Comparison of ENCODE assay signal across 8 cellular contexts in the genomic region with DNA sequence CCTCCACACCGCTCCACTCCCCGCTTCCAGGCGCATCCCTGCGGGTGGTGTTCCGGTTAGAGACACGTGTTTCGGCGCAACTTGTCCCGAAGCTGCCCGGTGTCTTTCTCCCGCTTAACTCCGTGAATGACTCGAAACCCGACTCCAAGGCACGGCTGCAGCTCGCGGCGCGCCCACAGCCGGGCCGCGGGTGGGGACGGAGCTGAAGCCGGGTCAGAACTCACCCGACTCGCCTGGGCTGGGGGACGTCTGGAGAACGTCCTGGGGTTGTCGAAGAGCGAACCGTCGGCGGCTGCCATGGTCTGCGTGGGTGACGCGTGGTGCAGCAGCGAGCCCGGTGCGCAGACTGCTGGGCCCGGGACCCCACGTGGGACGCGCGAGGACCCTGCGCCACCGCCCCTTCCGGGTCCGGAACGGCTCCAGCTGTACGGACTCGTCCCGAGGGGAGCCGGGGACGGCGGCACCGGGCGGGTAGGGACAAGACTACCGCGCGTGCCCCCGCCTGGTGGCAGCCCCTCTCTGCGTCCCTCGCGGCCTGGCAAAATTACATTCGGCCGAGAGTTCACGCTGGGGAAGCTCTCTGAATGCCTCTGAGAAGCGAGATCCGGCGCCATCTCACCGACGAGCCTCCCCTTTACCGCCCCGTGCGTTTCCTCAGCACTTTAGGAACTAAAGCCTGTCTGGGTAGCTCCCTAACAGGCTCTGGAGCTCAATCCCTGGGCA. TPM values are rescaled to one million over a fixed set of nuclear protein-coding genes. Genes with fewer than 3 reads are reported as not detected.
A peak's percentile ranks its signal among the peaks of the same experiment; 100 is the strongest.
DNase-seq lines count a peak whose midpoint lies in the region; ATAC-seq and FAIRE-seq lines count a peak whose summit lies in the region.

A gene (minus strand): TSS at position 348 of the 723 bp plus-strand sequence. CDS start 49 bp downstream, at position 299.

- peak within 1 kb of the TSS; percentile 99 for H2BK5ac ChIP-seq in mesenchymal stem cell (ENCODE audit: low read depth, low read length, poor library complexity, severe bottlenecking)

- H3K18ac ChIP-seq in mesenchymal stem cell (ENCODE audit: low read depth in 1 of 2, low read length in 2 of 2): peak within 1 kb of the TSS; percentile 93 to 99

- peak; percentile 71 for ATAC-seq in HG03442 (IDR thresholded peaks at IDR 0.05; ENCODE audit: unreplicated experiment)
- peak; percentile 81 for ATAC-seq in effector memory CD8-positive, alpha-beta T cell (replicated peaks)

- H3K27me3 Mint-ChIP-seq in effector memory CD8-positive, alpha-beta T cell: no peaks in the 10 kb centered on the region

- H3K4me2 ChIP-seq in BLaER1 treated with 17β-estradiol and CSF1 and Interleukin-3, amounts not matched to agents 10 nM and 100 nM: peak within 1 kb of the TSS; percentile 83 to 99 (median 88)
- peak within 1 kb of the TSS; percentile 78 for H3K4me2 ChIP-seq in mesenchymal stem cell (ENCODE audit: low read length, poor library complexity, severe bottlenecking)

- peak within 1 kb of the TSS in 1 of 2 experiments; percentile 92 for H3K23ac ChIP-seq in mesenchymal stem cell (ENCODE audit: low read length in 2 of 2)

- peak within 1 kb of the TSS; percentile 91 to 99 (median 94) for H3K27ac ChIP-seq in BLaER1 treated with 17β-estradiol and CSF1 and Interleukin-3, amounts not matched to agents 10 nM and 100 nM
- peak within 1 kb of the TSS; percentile 100 for H3K27ac ChIP-seq in mesenchymal stem cell (ENCODE audit: low read length, poor library complexity, severe bottlenecking)

- H2AK5ac ChIP-seq in mesenchymal stem cell (ENCODE audit: low read length, severe bottlenecking): no peak within 1 kb of the TSS

- DNase-seq in GM19239 (ENCODE audit: insufficient read length, low spot score): peak; percentile 89
- DNase-seq in NCI-H82 treated with DMSO at 0.1 percent for 48 hours (lab: John Stamatoyannopoulos, UW; ENCODE audit: unreplicated experiment): peak; percentile 18
- peak; percentile 75 to 79 for DNase-seq in activated CD8-positive, alpha-beta memory T cell treated with anti-CD3 and anti-CD28 coated beads for 4 hours (ENCODE audit: low read depth in 2 of 2)
- peak; percentile 81 to 93 (median 82) for DNase-seq in effector memory CD8-positive, alpha-beta T cell
- peak; percentile 90 for DNase-seq in mesenchymal stem cell
- DNase-seq in stimulated activated CD8-positive, alpha-beta memory T cell treated with anti-CD3 and anti-CD28 coated beads, Interleukin-12 subunit alpha, Interleukin-12 subunit beta, amount 100 ng/mL, for 1 hour (ENCODE audit: low read depth): peak; percentile 68

- peaks cover 0 to 47% (median 20%) of the 10 kb centered on the region in 11 experiments; a peak in 17 of 22 replicates for H3K36me3 ChIP-seq in BLaER1 treated with 17β-estradiol and CSF1 and Interleukin-3, amounts not matched to agents 10 nM and 100 nM
- H3K36me3 ChIP-seq in mesenchymal stem cell (ENCODE audit: control insufficient read depth in 1 of 2, insufficient read depth in 2 of 2, low read depth in 1 of 2, low read length in 2 of 2): peaks cover 0 to 7% of the 10 kb centered on the region in 2 experiments

- H3K4me3 Mint-ChIP-seq in effector memory CD8-positive, alpha-beta T cell: peak within 1 kb of the TSS; percentile 92 to 95

- WGBS in mesenchymal stem cell: under 1% methylated on average over 71 of the region's 75 CpGs

- H4K20me1 ChIP-seq in BLaER1 treated with 17β-estradiol and CSF1 and Interleukin-3, amounts not matched to agents 10 nM and 100 nM: peaks cover 31 to 82% (median 55%) of the 10 kb centered on the region in 11 experiments; a peak in 21 of 22 replicates

- peaks cover 2% of the 10 kb centered on the region for H3K79me1 ChIP-seq in mesenchymal stem cell (replicated peaks; ENCODE audit: low read length, poor library complexity, severe bottlenecking)

- peak within 1 kb of the TSS; percentile 95 for H4K91ac ChIP-seq in mesenchymal stem cell (ENCODE audit: low read length)

- H2BK120ac ChIP-seq in mesenchymal stem cell (ENCODE audit: low read depth, low read length): peak within 1 kb of the TSS; percentile 69

- H3K9me3 ChIP-seq in BLaER1 treated with 17β-estradiol and CSF1 and Interleukin-3, amounts not matched to agents 10 nM and 100 nM (replicated peaks in 1 of 11): no peaks in the 10 kb centered on the region
- H3K9me3 ChIP-seq in mesenchymal stem cell (ENCODE audit: control insufficient read depth, low read length): no peaks in the 10 kb centered on the region

- peak within 1 kb of the TSS; percentile 94 for H4K8ac ChIP-seq in mesenchymal stem cell (ENCODE audit: low read length)

- no peaks in the 10 kb centered on the region for H3K27me3 ChIP-seq in BLaER1 treated with 17β-estradiol and CSF1 and Interleukin-3, amounts not matched to agents 10 nM and 100 nM
- no peaks in the 10 kb centered on the region for H3K27me3 ChIP-seq in mesenchymal stem cell (ENCODE audit: control insufficient read depth in 1 of 2, insufficient read depth in 1 of 2, low read length in 2 of 2)

- peak within 1 kb of the TSS; percentile 6 to 63 for H2BK12ac ChIP-seq in mesenchymal stem cell (ENCODE audit: low read length in 2 of 2)

- H2BK15ac ChIP-seq in mesenchymal stem cell (ENCODE audit: low read depth, poor library complexity, severe bottlenecking): peak within 1 kb of the TSS; percentile 93

- peak; percentile 70 for FAIRE-seq in GM19239 (lab: Jason Lieb, UNC)

- H3K14ac ChIP-seq in mesenchymal stem cell (ENCODE audit: low read length in 2 of 2): peak within 1 kb of the TSS; percentile 83 to 99

- no peaks in the 10 kb centered on the region for H3K9me3 Mint-ChIP-seq in effector memory CD8-positive, alpha-beta T cell

- peaks cover 31 to 59% (median 43%) of the 10 kb centered on the region in 10 experiments for H3K4me1 ChIP-seq in BLaER1 treated with 17β-estradiol and CSF1 and Interleukin-3, amounts not matched to agents 10 nM and 100 nM
- H3K4me1 ChIP-seq in mesenchymal stem cell (ENCODE audit: control insufficient read depth, insufficient read depth, low read depth, low read length): peaks cover 6% of the 10 kb centered on the region

- H2AFZ ChIP-seq in mesenchymal stem cell (ENCODE audit: low read depth, low read length): peak within 1 kb of the TSS; percentile 99

- H3K9ac ChIP-seq in BLaER1 treated with 17β-estradiol and CSF1 and Interleukin-3, amounts not matched to agents 10 nM and 100 nM: peak within 1 kb of the TSS; percentile 90 to 98 (median 94)
- peak within 1 kb of the TSS; percentile 99 for H3K9ac ChIP-seq in mesenchymal stem cell (ENCODE audit: low read length)

- H3K4me1 Mint-ChIP-seq in effector memory CD8-positive, alpha-beta T cell (ENCODE audit: low read depth in 2 of 2): peaks cover 39 to 56% of the 10 kb centered on the region in 2 donors

- peaks cover 21% of the 10 kb centered on the region for H3K36me3 Mint-ChIP-seq in effector memory CD8-positive, alpha-beta T cell (ENCODE audit: insufficient read depth)

- H3K4me3 ChIP-seq in BLaER1 treated with 17β-estradiol and CSF1 and Interleukin-3, amounts not matched to agents 10 nM and 100 nM: peak within 1 kb of the TSS; percentile 84 to 99 (median 92)
- H3K4me3 ChIP-seq in mesenchymal stem cell (ENCODE audit: insufficient read depth in 1 of 2, low read depth in 1 of 2, low read length in 2 of 2): peak within 1 kb of the TSS; percentile 90 to 99

- peak within 1 kb of the TSS; percentile 96 to 98 for H3K27ac Mint-ChIP-seq in effector memory CD8-positive, alpha-beta T cell

- H3K4ac ChIP-seq in mesenchymal stem cell (ENCODE audit: low read depth in 1 of 2, low read length in 2 of 2): peak within 1 kb of the TSS; percentile 88 to 99

RNA-seq across cellular contexts. Expression of the gene that starts here (rescaled TPM):
- 8.4 TPM for polyA plus RNA-seq in mesenchymal stem cell (2013, experiment 1 of 2)
- 8.3 TPM for polyA plus RNA-seq in mesenchymal stem cell (2013, experiment 2 of 2)

Comparison
In these comparisons a context has a peak if more than half of its experiments do, and no peak if none do; other contexts are left out.
1. Peak in every context shown above with its lines: DNase-seq, ATAC-seq, H3K4me3 ChIP-seq and H3K27ac ChIP-seq.
2. DNase-seq: peak in every context shown above with its lines; median percentile 90 in mesenchymal stem cell; 89 in GM19239; 82 in effector memory CD8-positive, alpha-beta T cell; 77 in activated CD8-positive, alpha-beta memory T cell treated with anti-CD3 and anti-CD28 coated beads for 4 hours; 68 in stimulated activated CD8-positive, alpha-beta memory T cell treated with anti-CD3 and anti-CD28 coated beads, Interleukin-12 subunit alpha, Interleukin-12 subunit beta, amount 100 ng/mL, for 1 hour; 18 in NCI-H82 treated with DMSO at 0.1 percent for 48 hours.